In genomic region chr15:64836023-64836536, GRCh38 we compare ENCODE assay signal across 9 cellular contexts. TPM values are rescaled to one million over a fixed set of nuclear protein-coding genes. Genes with fewer than 3 reads are reported as not detected.
DNase-seq lines count a peak whose midpoint lies in the region; ATAC-seq and TF ChIP-seq lines count a peak whose summit lies in the region.
"Had no signal": no experiment of that assay in that cellular context is flagged by ENCODE, and none has a peak within 500 bp of the region (broad histone marks: within the 10 kb centered on the region; RNA-seq: fewer than 3 reads in every experiment).

No MANE protein-coding gene starts in this region.

- BruUV-seq in Caco-2 (replicated peaks; lab: Mats Ljungman, UMichigan), result no TSS peak

- TF ChIP-seq CTCF in Caco-2 (IDR thresholded peaks at IDR 0.05; ENCODE audit: insufficient read depth in 1 of 2, low read depth in 1 of 2, low read length in 1 of 2, severe bottlenecking in 1 of 2, unreplicated experiment in 1 of 2) (no peak), Loucy (conservative IDR thresholded peaks at IDR 0.05; ENCODE audit: low read length) (no peak), dorsolateral prefrontal cortex (IDR thresholded peaks at IDR 0.05 in 54 of 56, conservative IDR thresholded peaks at IDR 0.05 in 2 of 56; ENCODE audit: low read depth in 1 of 56, partially characterized antibody in 56 of 56) (peak in 7 of 56 donors; percentile 1 to 43 (median 13)), nephron (IDR thresholded peaks at IDR 0.05; ENCODE audit: unreplicated experiment in 3 of 3) (peak in 1 of 3 experiments; percentile 0)

- H3K4me1 ChIP-seq in Caco-2 (no peaks in the 10 kb centered on the region), Loucy (ENCODE audit: insufficient read depth, low read length, poor library complexity, severe bottlenecking) (peaks cover 39% of the 10 kb centered on the region)

- H3K9me3 ChIP-seq in Caco-2, result no peaks in the 10 kb centered on the region
- H3K9me3 ChIP-seq in Loucy (ENCODE audit: insufficient read depth, low read depth, low read length), result no peaks in the 10 kb centered on the region
- H3K9me3 ChIP-seq: MG63 had no signal

- H3K36me3 Mint-ChIP-seq in Caco-2 (ENCODE audit: insufficient read depth, unreplicated experiment) (peaks cover under 1% of the 10 kb centered on the region), nephron (ENCODE audit: low read depth) (peaks cover 4% of the 10 kb centered on the region)

- H3F3A ChIP-seq in Loucy (ENCODE audit: low read depth), result peaks cover 6% of the 10 kb centered on the region; the same call in 1 of the 2 replicates

- H3K27ac Mint-ChIP-seq in Caco-2 (ENCODE audit: unreplicated experiment) (no peak overlapping the region), nephron (peak overlapping the region; percentile 33 to 69 (median 44))

- peak overlapping the region in 45 of 59 donors; percentile 6 to 83 (median 59) for H3K27ac ChIP-seq in dorsolateral prefrontal cortex

- peak overlapping the region; percentile 41 for H3K9ac ChIP-seq in Loucy (ENCODE audit: low read depth, low read length, poor library complexity, severe bottlenecking)

- H3K27me3 ChIP-seq in Caco-2 (replicated peaks; ENCODE audit: control insufficient read depth, insufficient read depth, low read length) (no peaks in the 10 kb centered on the region), Loucy (ENCODE audit: insufficient read depth, low read length, poor library complexity, severe bottlenecking) (no peaks in the 10 kb centered on the region), dorsolateral prefrontal cortex (no peaks in the 10 kb centered on the region)
- H3K27me3 ChIP-seq: MG63 had no signal

- intact Hi-C loops in Caco-2 (cut with micrococcal nuclease; ENCODE audit: unreplicated experiment), result no loop called here
- intact Hi-C loops in dorsolateral prefrontal cortex (cut with DNase I), result loop anchor here in 1 of 2 donors (5.0 kb wide), 1 partner anchor 71 kb away; no protein-coding TSS in a partner anchor

- H3K4me2 ChIP-seq in Loucy (ENCODE audit: low read depth, low read length, poor library complexity, severe bottlenecking), result peak overlapping the region; percentile 50

- POLR2A ChIA-PET in Caco-2 (lab: Charles Lee), result interaction anchor here (1.0 kb wide), 1 partner anchor 10 kb away, joined by 8 read pairs; the partner anchor contains the start of gene PIF1

- H3K4me3 Mint-ChIP-seq in Caco-2 (ENCODE audit: unreplicated experiment) (peak overlapping the region; percentile 47), nephron (peak overlapping the region; percentile 5 to 59 (median 40))

- CTCF ChIA-PET in Caco-2 (lab: Charles Lee), result interaction anchor here (0.8 to 1.4 kb wide), 6 partner anchors 45 to 173 kb away, joined by 3 to 6 read pairs (median 4); no protein-coding TSS in a partner anchor

- no peak for DNase-seq in Caco-2
- DNase-seq in dorsolateral prefrontal cortex, result no peak
- DNase-seq in NCI-H2171 treated with DMSO at 0.1 percent for 48 hours (lab: John Stamatoyannopoulos, UW), result no peak
- DNase-seq in LoVo (ENCODE audit: low spot score), result no peak

- H3K4me3 ChIP-seq in Caco-2 (ENCODE audit: low read depth, low read length) (no peak overlapping the region), Loucy (ENCODE audit: low read length, poor library complexity, severe bottlenecking) (peak overlapping the region; percentile 47), dorsolateral prefrontal cortex (peak overlapping the region in 49 of 59 donors; percentile 4 to 54 (median 32))
- H3K4me3 ChIP-seq: MG63 had no signal

- H3K9me3 Mint-ChIP-seq in Caco-2 (ENCODE audit: unreplicated experiment) (no peaks in the 10 kb centered on the region), nephron (no peaks in the 10 kb centered on the region)

- peaks cover 6% of the 10 kb centered on the region; the same call in 1 of the 2 replicates for H3K79me2 ChIP-seq in Loucy (ENCODE audit: insufficient read depth, low read length)

- H3K4me1 Mint-ChIP-seq in Caco-2 (ENCODE audit: low read depth, unreplicated experiment), result peaks cover 14% of the 10 kb centered on the region
- H3K4me1 Mint-ChIP-seq in nephron, result peaks cover 18% of the 10 kb centered on the region

- H3K27me3 Mint-ChIP-seq in Caco-2 (ENCODE audit: insufficient read depth, unreplicated experiment) (peaks cover 2% of the 10 kb centered on the region), nephron (ENCODE audit: low read depth) (no peaks in the 10 kb centered on the region)

- H3K9me2 ChIP-seq in Loucy (replicated peaks; ENCODE audit: low read depth, low read length), result no peaks in the 10 kb centered on the region

- peak overlapping the region; percentile 3; the same call in 1 of the 2 replicates for H2AFZ ChIP-seq in Loucy (ENCODE audit: low read length)

- H3K36me3 ChIP-seq in Caco-2 (ENCODE audit: control insufficient read depth, insufficient read depth, low read length) (no peaks in the 10 kb centered on the region), Loucy (ENCODE audit: insufficient read depth, low read length) (no peaks in the 10 kb centered on the region)
- H3K36me3 ChIP-seq: MG63 had no signal

- ATAC-seq in GM18517 (IDR thresholded peaks at IDR 0.05; ENCODE audit: unreplicated experiment) (no peak), HG02970 (IDR thresholded peaks at IDR 0.05; ENCODE audit: low FRiP score, unreplicated experiment) (no peak)

- no peaks in the 10 kb centered on the region for H4K20me1 ChIP-seq in Loucy (ENCODE audit: insufficient read depth, low read length, poor library complexity, severe bottlenecking)

RNA-seq across cellular contexts. Expression of gene PLEKHO2, which starts 5.6 kb away (rescaled TPM):
- total RNA-seq in Caco-2 (2022) (4.5 and 4.9 TPM in 2 replicates), dorsolateral prefrontal cortex (10 to 100 TPM; 11.7 to 57.7 (median 19.3) TPM)

RNA-seq across cellular contexts. Expression of gene PIF1, which starts 10.6 kb away (rescaled TPM):
- total RNA-seq in Caco-2 (2022) (45.8 and 47.9 TPM in 2 replicates), dorsolateral prefrontal cortex (1 to 10 TPM in 119 of 120 experiments, under 1 TPM in 1; 0.74 to 7.7 (median 3.2) TPM)
